Comparison of ENCODE assay signal across 6 cellular contexts in the genomic region with DNA sequence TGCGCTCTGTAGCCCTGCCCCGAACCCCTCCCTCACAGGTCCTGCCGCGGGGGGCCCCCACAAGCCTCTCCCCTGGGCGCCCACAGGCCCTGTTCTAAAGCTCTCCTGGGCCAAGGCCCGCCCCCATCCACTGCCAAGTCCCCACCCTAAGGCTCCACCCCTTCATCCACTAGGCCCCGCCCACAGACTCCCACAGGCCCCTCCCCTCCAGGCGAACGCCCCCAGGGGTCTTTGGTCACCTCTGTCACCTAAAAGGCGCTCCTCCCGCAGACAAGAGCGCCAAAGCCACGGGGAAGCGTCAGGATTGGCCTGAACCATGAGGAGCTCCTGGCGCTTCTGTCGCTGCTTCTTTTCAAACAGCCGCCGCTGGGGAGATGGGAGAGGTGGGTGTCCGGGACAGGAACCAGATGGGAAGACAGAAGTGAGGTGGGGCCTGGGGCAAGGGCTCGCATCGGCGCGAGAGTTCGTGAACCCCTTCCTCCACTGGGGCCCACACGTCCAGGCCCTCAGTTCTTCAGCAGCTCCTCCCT. TPM values are rescaled to one million over a fixed set of nuclear protein-coding genes. Genes with fewer than 3 reads are reported as not detected.
DNase-seq lines count a peak whose midpoint lies in the region; ATAC-seq lines count a peak whose summit lies in the region.

No MANE protein-coding gene starts in this region.

- H3K9me3 ChIP-seq in mucosa of rectum (ENCODE audit: control insufficient read depth in 2 of 2, low read length in 2 of 2) = no peaks in the 10 kb centered on the region

- no peak overlapping the region for H3K9ac ChIP-seq in mucosa of rectum (ENCODE audit: low read depth in 1 of 2, low read length in 2 of 2)

- no peaks in the 10 kb centered on the region for H3K36me3 ChIP-seq in mucosa of rectum (ENCODE audit: control insufficient read depth in 2 of 2, insufficient read depth in 2 of 2, low read length in 2 of 2)

- 15 to 34% (median 21%) methylated on average over 25 of the region's 25 CpGs for WGBS in adipose tissue, 3 donors

- ATAC-seq in GM18520 (IDR thresholded peaks at IDR 0.05; ENCODE audit: unreplicated experiment) (no peak), GM21737 (IDR thresholded peaks at IDR 0.05; ENCODE audit: unreplicated experiment) (no peak), HG02623 (IDR thresholded peaks at IDR 0.05; ENCODE audit: unreplicated experiment) (no peak)

- H3K4me3 ChIP-seq in mucosa of rectum (ENCODE audit: low read length in 2 of 2) = peak overlapping the region; percentile 23 to 38

- peak; percentile 40 for DNase-seq in EL

- peak overlapping the region; percentile 15 for H3K27ac ChIP-seq in adipose tissue (ENCODE audit: low read depth, low read length)
- no peak overlapping the region for H3K27ac ChIP-seq in mucosa of rectum (ENCODE audit: low read depth in 2 of 2, low read length in 2 of 2)

- no peaks in the 10 kb centered on the region for H3K27me3 ChIP-seq in mucosa of rectum (ENCODE audit: control insufficient read depth in 2 of 2, insufficient read depth in 2 of 2, low read length in 2 of 2)

- peaks cover 9 to 10% of the 10 kb centered on the region in 2 donors for H3K4me1 ChIP-seq in mucosa of rectum (ENCODE audit: control insufficient read depth in 2 of 2, insufficient read depth in 2 of 2, low read length in 2 of 2)

RNA-seq across cellular contexts. Expression of a gene that starts 2.3 kb away (rescaled TPM):
- under 1 TPM in 2 of 3 donors, not detected in 1; 0.08 to 0.09 TPM for polyA plus RNA-seq in adipose tissue

RNA-seq across cellular contexts. Expression of a gene that starts 3.9 kb away (rescaled TPM):
- 100 to 1,000 TPM; 117 to 394 (median 178) TPM for polyA plus RNA-seq in adipose tissue

RNA-seq across cellular contexts. Expression of a gene that starts 24.0 kb away (rescaled TPM):
- 100 to 1,000 TPM in 2 of 3 donors, 10 to 100 TPM in 1; 18.7 to 240 (median 197) TPM for polyA plus RNA-seq in adipose tissue

RNA-seq across cellular contexts. Expression of a gene that starts 27.8 kb away (rescaled TPM):
- 100 to 1,000 TPM in 1 of 3 donors, 10 to 100 TPM in 1, 1 to 10 TPM in 1; 7.3 to 127 (median 20.6) TPM for polyA plus RNA-seq in adipose tissue

RNA-seq across cellular contexts. Expression of a gene that starts 37.2 kb away (rescaled TPM):
- polyA plus RNA-seq in adipose tissue = under 1 TPM in 1 of 3 donors, not detected in 2; 0.30 TPM
